1 cellular context compared by ENCODE assay signal in genomic region chr12:46547421-46548340, GRCh38.
TF ChIP-seq lines count a peak whose summit lies in the region.

No MANE protein-coding gene starts in this region.

TF ChIP-seq in IMR-90, 13 proteins besides CTCF, POLR2A, EP300 and RAD21 (continued from another document):
- no peak for TF ChIP-seq MAZ (IDR thresholded peaks at IDR 0.05; ENCODE audit: borderline replicate concordance, low read depth, low read length)
- no peak for TF ChIP-seq CEBPB (IDR thresholded peaks at IDR 0.05; ENCODE audit: low read depth, low read length)
- no peak for TF ChIP-seq CHD1 (IDR thresholded peaks at IDR 0.05; ENCODE audit: low read depth, low read length)
- no peak for TF ChIP-seq FOS (IDR thresholded peaks at IDR 0.05; ENCODE audit: low read depth, low read length)
- no peak for TF ChIP-seq MXI1 (IDR thresholded peaks at IDR 0.05; ENCODE audit: borderline replicate concordance, low read depth, low read length)
- no peak for TF ChIP-seq RFX5 (IDR thresholded peaks at IDR 0.05; ENCODE audit: low read depth, low read length)
- TF ChIP-seq RCOR1 (IDR thresholded peaks at IDR 0.05; ENCODE audit: insufficient replicate concordance, low read length) = no peak
- no peak for TF ChIP-seq NFE2L2 (IDR thresholded peaks at IDR 0.05; ENCODE audit: low read depth, low read length)
